In genomic region chr1:207691814-207692213, GRCh38 we compare ENCODE assay signal across 1 cellular context.
TF ChIP-seq lines count a peak whose summit lies in the region.

No MANE protein-coding gene starts in this region.

TF ChIP-seq in H1, 55 proteins besides CTCF, POLR2A, EP300 and RAD21 (continued from another document):
- TF ChIP-seq SP1 (IDR thresholded peaks at IDR 0.05; ENCODE audit: low read depth, low read length) (no peak), HDAC2 (IDR thresholded peaks at IDR 0.05; ENCODE audit: borderline replicate concordance in 1 of 2, low read depth in 2 of 2, low read length in 2 of 2) (no peak), SUZ12 (IDR thresholded peaks at IDR 0.05; ENCODE audit: low read length) (no peak), CREB1 (IDR thresholded peaks at IDR 0.05) (no peak)
